ENCODE assay signal across 18 cellular contexts in genomic region chr1:62707746-62708123, GRCh38.
"Had no signal": no experiment of that assay in that cellular context is flagged by ENCODE, and none has a peak within 500 bp of the region (broad histone marks: within the 10 kb centered on the region; RNA-seq: fewer than 3 reads in every experiment).

No MANE protein-coding gene starts in this region.

- H3K4me3 Mint-ChIP-seq: endodermal cell; naive thymus-derived CD8-positive, alpha-beta T cell; neural crest cell; stimulated activated effector memory CD8-positive, alpha-beta T cell treated with anti-CD3 and anti-CD28 coated beads, Interleukin-12 subunit alpha, Interleukin-12 subunit beta, amount 100 ng/mL, for 72 hours had no signal

- DNase-seq: caudate nucleus; effector CD4-positive, alpha-beta T cell; endodermal cell; erythroblast; foreskin keratinocyte; left ventricle myocardium superior; mesendoderm; naive thymus-derived CD8-positive, alpha-beta T cell; right cardiac atrium; stimulated activated CD4-positive, alpha-beta T cell treated with anti-CD3 and anti-CD28 coated beads, Interleukin-4, amount 100 ng/mL, for 1 hour; stimulated activated CD8-positive, alpha-beta memory T cell treated with anti-CD3 and anti-CD28 coated beads, Interleukin-4, amount 100 ng/mL, for 48 hours; stimulated activated naive CD8-positive, alpha-beta T cell treated with anti-CD3 and anti-CD28 coated beads, Interleukin-15, Interleukin-2, amounts not matched to agents 100 U/mL and 50 U/mL, for 24 hours had no signal

- H3K36me3 Mint-ChIP-seq: stimulated activated effector memory CD8-positive, alpha-beta T cell treated with anti-CD3 and anti-CD28 coated beads, Interleukin-12 subunit alpha, Interleukin-12 subunit beta, amount 100 ng/mL, for 72 hours had no signal

- H3K4me3 ChIP-seq: coronary artery, tibial nerve had no signal

- H3K27me3 Mint-ChIP-seq: progenitor cell of endocrine pancreas had no signal

- H3K36me3 ChIP-seq: tibial nerve had no signal

- FAIRE-seq: endothelial cell of umbilical vein had no signal

- H3K27ac ChIP-seq: coronary artery, foreskin keratinocyte, tibial nerve had no signal

- H3K27ac Mint-ChIP-seq: endodermal cell; progenitor cell of endocrine pancreas; stimulated activated effector memory CD8-positive, alpha-beta T cell treated with anti-CD3 and anti-CD28 coated beads, Interleukin-12 subunit alpha, Interleukin-12 subunit beta, amount 100 ng/mL, for 72 hours had no signal

- H3K27me3 ChIP-seq: foreskin keratinocyte, tibial nerve had no signal

- H3K9me3 Mint-ChIP-seq: neural crest cell; stimulated activated effector memory CD8-positive, alpha-beta T cell treated with anti-CD3 and anti-CD28 coated beads, Interleukin-12 subunit alpha, Interleukin-12 subunit beta, amount 100 ng/mL, for 72 hours had no signal

- ATAC-seq: foreskin keratinocyte; left ventricle myocardium superior; naive thymus-derived CD8-positive, alpha-beta T cell; right cardiac atrium; stimulated activated effector memory CD8-positive, alpha-beta T cell treated with anti-CD3 and anti-CD28 coated beads, Interleukin-12 subunit alpha, Interleukin-12 subunit beta, amount 100 ng/mL, for 72 hours; stimulated activated naive CD8-positive, alpha-beta T cell treated with anti-CD3 and anti-CD28 coated beads, Interleukin-15, Interleukin-2, amounts not matched to agents 100 U/mL and 50 U/mL, for 24 hours had no signal

- H3K4me1 ChIP-seq: tibial nerve had no signal

- H3K4me1 Mint-ChIP-seq: naive thymus-derived CD8-positive, alpha-beta T cell; neural crest cell; stimulated activated effector memory CD8-positive, alpha-beta T cell treated with anti-CD3 and anti-CD28 coated beads, Interleukin-12 subunit alpha, Interleukin-12 subunit beta, amount 100 ng/mL, for 72 hours had no signal

- H3K9me3 ChIP-seq: tibial nerve had no signal
